Comparison of ENCODE assay signal across 21 cellular contexts in genomic region chr19:39200066-39200817, GRCh38. TPM values are rescaled to one million over a fixed set of nuclear protein-coding genes. Genes with fewer than 3 reads are reported as not detected.
"Had no signal": no experiment of that assay in that cellular context is flagged by ENCODE, and none has a peak within 500 bp of the region (broad histone marks: within the 10 kb centered on the region; RNA-seq: fewer than 3 reads in every experiment).

No MANE protein-coding gene starts in this region.

- H3K27ac Mint-ChIP-seq: activated CD8-positive, alpha-beta T cell treated with anti-CD3 and anti-CD28 coated beads, Interleukin-2, amount 10 ng/mL, durations not matched to agents 7 days and 5 days; T-helper 1 cell treated with Interleukin-12 subunit alpha and Interleukin-12 subunit beta and Interleukin-4 antibody, amounts not matched to agents 30 μg/mL and 1 μg/mL, for 36 hours had no signal

- DNase-seq: activated CD4-positive, alpha-beta T cell treated with anti-CD3 and anti-CD28 coated beads for 48 hours; activated CD4-positive, alpha-beta T cell treated with anti-CD3 and anti-CD28 coated beads, Interleukin-2, amount 50 U/mL, for 4 hours; activated CD8-positive, alpha-beta memory T cell treated with anti-CD3 and anti-CD28 coated beads, Interleukin-2, amount 50 U/mL, for 48 hours; activated CD8-positive, alpha-beta T cell treated with anti-CD3 and anti-CD28 coated beads, Interleukin-2, amount 10 ng/mL, durations not matched to agents 7 days and 5 days; activated naive CD4-positive, alpha-beta T cell treated with anti-CD3 and anti-CD28 coated beads, Interleukin-2, amount 50 U/mL, for 16 hours; activated T-cell treated with anti-CD3 and anti-CD28 coated beads, Interleukin-2, amount 50 U/mL, for 1 hour; aorta; central memory CD4-positive, alpha-beta T cell; NCI-H1048; NCI-H2029; NCI-H345; NCI-H510A; NCI-H526 treated with DMSO at 0.1 percent for 48 hours; PC-3; SHP77 treated with DMSO at 0.1 percent for 48 hours had no signal

- ATAC-seq: activated CD4-positive, CD25-positive, alpha-beta regulatory T cell treated with anti-CD3 and anti-CD28 coated beads, Interleukin-2, amount 50 U/mL, for 24 hours; activated CD8-positive, alpha-beta T cell treated with anti-CD3 and anti-CD28 coated beads, Interleukin-2, amount 10 ng/mL, durations not matched to agents 7 days and 5 days; PC-3 had no signal

- H3K9me3 Mint-ChIP-seq: T-helper 1 cell treated with Interleukin-12 subunit alpha and Interleukin-12 subunit beta and Interleukin-4 antibody, amounts not matched to agents 30 μg/mL and 1 μg/mL, for 36 hours had no signal

- H3K4me3 Mint-ChIP-seq: activated CD8-positive, alpha-beta T cell treated with anti-CD3 and anti-CD28 coated beads, Interleukin-2, amount 10 ng/mL, durations not matched to agents 7 days and 5 days; T-helper 1 cell treated with Interleukin-12 subunit alpha and Interleukin-12 subunit beta and Interleukin-4 antibody, amounts not matched to agents 30 μg/mL and 1 μg/mL, for 36 hours had no signal

RNA-seq across cellular contexts. Expression of gene NCCRP1, which starts 3.5 kb away (rescaled TPM):
- total RNA-seq: activated CD8-positive, alpha-beta T cell treated with anti-CD3 and anti-CD28 coated beads, Interleukin-2, amount 10 ng/mL, durations not matched to agents 7 days and 5 days; aorta; LHCN-M2; M059J had no signal

RNA-seq across cellular contexts. Expression of gene SYCN, which starts 3.8 kb away (rescaled TPM):
- total RNA-seq: activated CD8-positive, alpha-beta T cell treated with anti-CD3 and anti-CD28 coated beads, Interleukin-2, amount 10 ng/mL, durations not matched to agents 7 days and 5 days; aorta; bronchial epithelial cell; LHCN-M2; M059J; PC-3; SK-MEL-5 had no signal

RNA-seq across cellular contexts. Expression of gene IFNL3, which starts 44.6 kb away (rescaled TPM):
- total RNA-seq: activated CD8-positive, alpha-beta T cell treated with anti-CD3 and anti-CD28 coated beads, Interleukin-2, amount 10 ng/mL, durations not matched to agents 7 days and 5 days; aorta; bronchial epithelial cell; LHCN-M2; M059J; PC-3; SK-MEL-5 had no signal

RNA-seq across cellular contexts. Expression of gene IFNL4, which starts 48.4 kb away (rescaled TPM):
- total RNA-seq: activated CD8-positive, alpha-beta T cell treated with anti-CD3 and anti-CD28 coated beads, Interleukin-2, amount 10 ng/mL, durations not matched to agents 7 days and 5 days; aorta; bronchial epithelial cell; LHCN-M2; M059J; PC-3; SK-MEL-5 had no signal
